15 cellular contexts compared by ENCODE assay signal in the genomic region with DNA sequence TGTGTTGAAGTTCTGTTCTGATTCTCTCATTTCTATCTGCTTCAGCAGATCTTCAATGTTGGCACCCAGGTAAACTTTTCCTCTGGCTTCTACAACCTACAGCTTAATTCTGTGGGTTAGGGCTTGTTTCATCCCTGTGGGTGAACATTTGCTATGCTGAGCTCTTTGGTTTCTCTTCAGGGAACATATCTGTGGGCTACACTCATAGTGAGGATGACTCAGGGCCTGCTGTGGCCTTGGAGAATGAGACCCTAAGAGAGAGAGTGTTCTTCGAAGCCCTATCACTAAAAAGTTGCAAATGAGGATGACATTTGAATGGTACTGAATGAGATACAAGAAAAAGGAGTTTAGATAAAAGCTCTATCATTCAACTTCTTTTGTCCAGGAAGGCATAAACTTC.
DNase-seq lines count a peak whose midpoint lies in the region; ATAC-seq lines count a peak whose summit lies in the region.
"Had no signal": no experiment of that assay in that cellular context is flagged by ENCODE, and none has a peak within 500 bp of the region (broad histone marks: within the 10 kb centered on the region; RNA-seq: fewer than 3 reads in every experiment).

No MANE protein-coding gene starts in this region.

- no peak overlapping the region for H3K14ac ChIP-seq in mesenchymal stem cell (ENCODE audit: low read length in 2 of 2)

- DNase-seq in activated naive CD4-positive, alpha-beta T cell treated with anti-CD3 and anti-CD28 coated beads for 36 hours, result peak; percentile 56
- DNase-seq in activated naive CD4-positive, alpha-beta T cell (lab: John Stamatoyannopoulos, UW), result no peak
- DNase-seq in mesenchymal stem cell (peak; percentile 18), RKO (ENCODE audit: low spot score) (no peak), HPDE6-E6E7 (ENCODE audit: extremely low spot score) (no peak)
- peak; percentile 51 for DNase-seq in stimulated activated naive CD8-positive, alpha-beta T cell treated with anti-CD3 and anti-CD28 coated beads, Interleukin-15, Interleukin-2, amounts not matched to agents 100 U/mL and 50 U/mL, for 24 hours
- DNase-seq: effector CD8-positive, alpha-beta T cell; kidney glomerular epithelial cell; NCI-H2081 had no signal

- H2AFZ ChIP-seq in mesenchymal stem cell (ENCODE audit: low read depth, low read length), result no peak overlapping the region

- H3K36me3 ChIP-seq in mesenchymal stem cell (ENCODE audit: control insufficient read depth in 1 of 2, insufficient read depth in 2 of 2, low read depth in 1 of 2, low read length in 2 of 2), result no peaks in the 10 kb centered on the region
- H3K36me3 ChIP-seq: gastroesophageal sphincter had no signal

- H4K91ac ChIP-seq in mesenchymal stem cell (ENCODE audit: low read length), result no peak overlapping the region

- H3K18ac ChIP-seq in mesenchymal stem cell (ENCODE audit: low read depth in 1 of 2, low read length in 2 of 2), result no peak overlapping the region

- H3K27me3 ChIP-seq in mesenchymal stem cell (ENCODE audit: control insufficient read depth in 1 of 2, insufficient read depth in 1 of 2, low read length in 2 of 2), result no peaks in the 10 kb centered on the region
- H3K27me3 ChIP-seq: gastroesophageal sphincter had no signal

- peak; percentile 94 for ATAC-seq in activated T-helper 17 cell treated with anti-CD3 and anti-CD28 coated beads, Interleukin-2, amount 50 U/mL, for 72 hours (replicated peaks)
- peak; percentile 98 for ATAC-seq in stimulated activated naive CD8-positive, alpha-beta T cell treated with anti-CD3 and anti-CD28 coated beads, Interleukin-15, Interleukin-2, amounts not matched to agents 100 U/mL and 50 U/mL, for 24 hours
- ATAC-seq in GM21528 (IDR thresholded peaks at IDR 0.05; ENCODE audit: low FRiP score, unreplicated experiment), result no peak
- ATAC-seq: gastroesophageal sphincter; naive thymus-derived CD4-positive, alpha-beta T cell; sciatic nerve had no signal

- peaks cover 61% of the 10 kb centered on the region for H3K4me1 Mint-ChIP-seq in activated naive CD4-positive, alpha-beta T cell treated with anti-CD3 and anti-CD28 coated beads for 36 hours (ENCODE audit: low read depth)
- H3K4me1 Mint-ChIP-seq in activated T-helper 17 cell treated with anti-CD3 and anti-CD28 coated beads, Interleukin-2, amount 50 U/mL, for 72 hours, result peaks cover 35% of the 10 kb centered on the region
- H3K4me1 Mint-ChIP-seq: brain had no signal

- H3K27me3 Mint-ChIP-seq in activated naive CD4-positive, alpha-beta T cell treated with anti-CD3 and anti-CD28 coated beads for 36 hours (ENCODE audit: low read depth), result no peaks in the 10 kb centered on the region
- no peaks in the 10 kb centered on the region for H3K27me3 Mint-ChIP-seq in activated T-helper 17 cell treated with anti-CD3 and anti-CD28 coated beads, Interleukin-2, amount 50 U/mL, for 72 hours
- H3K27me3 Mint-ChIP-seq: brain; naive thymus-derived CD4-positive, alpha-beta T cell had no signal

- no peak overlapping the region for H4K8ac ChIP-seq in mesenchymal stem cell (ENCODE audit: low read length)

- H3K27ac Mint-ChIP-seq in activated naive CD4-positive, alpha-beta T cell treated with anti-CD3 and anti-CD28 coated beads for 36 hours, result peak overlapping the region; percentile 81
- peak overlapping the region; percentile 82 for H3K27ac Mint-ChIP-seq in activated T-helper 17 cell treated with anti-CD3 and anti-CD28 coated beads, Interleukin-2, amount 50 U/mL, for 72 hours
- H3K27ac Mint-ChIP-seq: brain had no signal

- no peak overlapping the region for H3K23ac ChIP-seq in mesenchymal stem cell (ENCODE audit: low read length in 2 of 2)

- peaks cover 17% of the 10 kb centered on the region for H3K9me3 Mint-ChIP-seq in activated naive CD4-positive, alpha-beta T cell treated with anti-CD3 and anti-CD28 coated beads for 36 hours
- H3K9me3 Mint-ChIP-seq in activated T-helper 17 cell treated with anti-CD3 and anti-CD28 coated beads, Interleukin-2, amount 50 U/mL, for 72 hours, result peaks cover 7% of the 10 kb centered on the region

- no peaks in the 10 kb centered on the region for H3K9me3 ChIP-seq in mesenchymal stem cell (ENCODE audit: control insufficient read depth, low read length)

- no peak overlapping the region for H3K4me3 Mint-ChIP-seq in activated naive CD4-positive, alpha-beta T cell treated with anti-CD3 and anti-CD28 coated beads for 36 hours
- peak overlapping the region; percentile 65 for H3K4me3 Mint-ChIP-seq in activated T-helper 17 cell treated with anti-CD3 and anti-CD28 coated beads, Interleukin-2, amount 50 U/mL, for 72 hours
- H3K4me3 Mint-ChIP-seq: brain had no signal

- intact Hi-C loops in activated naive CD4-positive, alpha-beta T cell treated with anti-CD3 and anti-CD28 coated beads for 36 hours (cut with micrococcal nuclease), result loop anchor here (5.0 kb wide), 1 partner anchor 82 kb away; no protein-coding TSS in a partner anchor

- H2BK120ac ChIP-seq in mesenchymal stem cell (ENCODE audit: low read depth, low read length), result no peak overlapping the region

- no peaks in the 10 kb centered on the region for H3K79me1 ChIP-seq in mesenchymal stem cell (replicated peaks; ENCODE audit: low read length, poor library complexity, severe bottlenecking)

- peaks cover 19% of the 10 kb centered on the region for H3K36me3 Mint-ChIP-seq in activated naive CD4-positive, alpha-beta T cell treated with anti-CD3 and anti-CD28 coated beads for 36 hours (ENCODE audit: low read depth)
- no peaks in the 10 kb centered on the region for H3K36me3 Mint-ChIP-seq in activated T-helper 17 cell treated with anti-CD3 and anti-CD28 coated beads, Interleukin-2, amount 50 U/mL, for 72 hours (ENCODE audit: low read depth)

- no peak overlapping the region for H2BK15ac ChIP-seq in mesenchymal stem cell (ENCODE audit: low read depth, poor library complexity, severe bottlenecking)

- no peak overlapping the region for H2AK5ac ChIP-seq in mesenchymal stem cell (ENCODE audit: low read length, severe bottlenecking)

- H3K27ac ChIP-seq in mesenchymal stem cell (ENCODE audit: low read length, poor library complexity, severe bottlenecking), result no peak overlapping the region
- H3K27ac ChIP-seq: gastroesophageal sphincter had no signal

- no peak overlapping the region for H3K9ac ChIP-seq in mesenchymal stem cell (ENCODE audit: low read length)

- no peak overlapping the region for H2BK5ac ChIP-seq in mesenchymal stem cell (ENCODE audit: low read depth, low read length, poor library complexity, severe bottlenecking)

- no peak overlapping the region for H3K4me3 ChIP-seq in mesenchymal stem cell (ENCODE audit: insufficient read depth in 1 of 2, low read depth in 1 of 2, low read length in 2 of 2)
- H3K4me3 ChIP-seq: gastroesophageal sphincter had no signal

- no peak overlapping the region for H2BK12ac ChIP-seq in mesenchymal stem cell (ENCODE audit: low read length in 2 of 2)

- H3K4ac ChIP-seq in mesenchymal stem cell (ENCODE audit: low read depth in 1 of 2, low read length in 2 of 2), result no peak overlapping the region

- 80% methylated on average over 1 of the region's 1 CpG for WGBS in mesenchymal stem cell

- no peak overlapping the region for H3K4me2 ChIP-seq in mesenchymal stem cell (ENCODE audit: low read length, poor library complexity, severe bottlenecking)

- CTCF ChIA-PET in activated naive CD4-positive, alpha-beta T cell treated with anti-CD3 and anti-CD28 coated beads for 36 hours (lab: Charles Lee), result interaction anchor here (0.6 to 1.1 kb wide), 6 partner anchors 9 to 377 kb away, joined by 3 to 4 read pairs (median 4); no protein-coding TSS in a partner anchor

- H3K4me1 ChIP-seq in mesenchymal stem cell (ENCODE audit: control insufficient read depth, insufficient read depth, low read depth, low read length), result no peaks in the 10 kb centered on the region
- H3K4me1 ChIP-seq: gastroesophageal sphincter had no signal

Comparison
In these comparisons a context has a peak if more than half of its experiments do, and no peak if none do; other contexts are left out.
1. DNase-seq: peak in activated naive CD4-positive, alpha-beta T cell treated with anti-CD3 and anti-CD28 coated beads for 36 hours (single experiment), mesenchymal stem cell (single experiment) and stimulated activated naive CD8-positive, alpha-beta T cell treated with anti-CD3 and anti-CD28 coated beads, Interleukin-15, Interleukin-2, amounts not matched to agents 100 U/mL and 50 U/mL, for 24 hours (single experiment); none in activated naive CD4-positive, alpha-beta T cell (0 of 4), RKO (single experiment) and HPDE6-E6E7 (single experiment).